Comparison of ENCODE assay signal across 26 cellular contexts in genomic region chr22:39115570-39115969, GRCh38. TPM values are rescaled to one million over a fixed set of nuclear protein-coding genes. Genes with fewer than 3 reads are reported as not detected.
A peak's percentile ranks its signal among the peaks of the same experiment; 100 is the strongest.
DNase-seq lines count a peak whose midpoint lies in the region; ATAC-seq lines count a peak whose summit lies in the region.
"Had no signal": no experiment of that assay in that cellular context is flagged by ENCODE, and none has a peak within 500 bp of the region (broad histone marks: within the 10 kb centered on the region; RNA-seq: fewer than 3 reads in every experiment).

No MANE protein-coding gene starts in this region.

- H3K36me3 ChIP-seq in CD4-positive, alpha-beta memory T cell (ENCODE audit: insufficient read depth, low read length): no peaks in the 10 kb centered on the region
- H3K36me3 ChIP-seq in HUES48 (ENCODE audit: control insufficient read depth, insufficient read depth, low read length): no peaks in the 10 kb centered on the region
- no peaks in the 10 kb centered on the region for H3K36me3 ChIP-seq in mesendoderm (ENCODE audit: control insufficient read depth, insufficient read depth, low read length)
- H3K36me3 ChIP-seq: brain microvascular endothelial cell, esophagus squamous epithelium, thyroid gland had no signal

- no peaks in the 10 kb centered on the region for H3K36me3 Mint-ChIP-seq in CD4-positive, alpha-beta memory T cell
- H3K36me3 Mint-ChIP-seq in activated CD8-positive, alpha-beta T cell treated with anti-CD3 and anti-CD28 coated beads, Interleukin-2, amount 10 ng/mL, durations not matched to agents 7 days and 5 days (ENCODE audit: low read depth): no peaks in the 10 kb centered on the region

- H3K4me2 ChIP-seq in mesendoderm (ENCODE audit: low read length): no peak overlapping the region

- peaks cover 23 to 35% (median 32%) of the 10 kb centered on the region in 4 donors for H3K4me1 Mint-ChIP-seq in CD4-positive, alpha-beta memory T cell
- H3K4me1 Mint-ChIP-seq in activated CD8-positive, alpha-beta T cell treated with anti-CD3 and anti-CD28 coated beads, Interleukin-2, amount 10 ng/mL, durations not matched to agents 7 days and 5 days (ENCODE audit: low read depth): peaks cover 43% of the 10 kb centered on the region

- H3K4me3 ChIP-seq in CD4-positive, alpha-beta memory T cell (ENCODE audit: low read length in 2 of 2): no peak overlapping the region
- H3K4me3 ChIP-seq in HUES48 (ENCODE audit: low read depth, low read length) (peak overlapping the region; percentile 7; the same call in 1 of the 2 replicates), mesendoderm (ENCODE audit: low read length) (no peak overlapping the region)
- H3K4me3 ChIP-seq: esophagus squamous epithelium, gastroesophageal sphincter, lung, skin epidermis, thyroid gland had no signal

- H2BK5ac ChIP-seq in mesendoderm (ENCODE audit: low read length): peak overlapping the region; percentile 90

- no peaks in the 10 kb centered on the region for H3K79me2 ChIP-seq in mesendoderm (ENCODE audit: control insufficient read depth, insufficient read depth, low read length)

- H3K27me3 ChIP-seq in CD4-positive, alpha-beta memory T cell (ENCODE audit: insufficient read depth, low read length): no peaks in the 10 kb centered on the region
- H3K27me3 ChIP-seq in HUES48 (ENCODE audit: control insufficient read depth, insufficient read depth, low read length) (peaks cover 19% of the 10 kb centered on the region; the same call in 1 of the 2 replicates), mesendoderm (ENCODE audit: insufficient read depth, low read length, poor library complexity) (no peaks in the 10 kb centered on the region)
- H3K27me3 ChIP-seq: thyroid gland had no signal

- H3K27ac Mint-ChIP-seq in CD4-positive, alpha-beta memory T cell: peak overlapping the region in 4 of 7 donors; percentile 2 to 80 (median 52)
- peak overlapping the region; percentile 51 for H3K27ac Mint-ChIP-seq in activated CD8-positive, alpha-beta T cell treated with anti-CD3 and anti-CD28 coated beads, Interleukin-2, amount 10 ng/mL, durations not matched to agents 7 days and 5 days

- H4K5ac ChIP-seq in mesendoderm (ENCODE audit: low read length): no peak overlapping the region

- H3K9me3 Mint-ChIP-seq in CD4-positive, alpha-beta memory T cell: peaks cover 0 to 2% (median 0%) of the 10 kb centered on the region in 8 donors
- H3K9me3 Mint-ChIP-seq in activated CD8-positive, alpha-beta T cell treated with anti-CD3 and anti-CD28 coated beads, Interleukin-2, amount 10 ng/mL, durations not matched to agents 7 days and 5 days (ENCODE audit: insufficient read depth): no peaks in the 10 kb centered on the region

- no peaks in the 10 kb centered on the region for H3K79me1 ChIP-seq in mesendoderm (ENCODE audit: low read length)

- H3K4me3 Mint-ChIP-seq in CD4-positive, alpha-beta memory T cell: peak overlapping the region in 3 of 8 donors; percentile 17 to 26 (median 18)
- no peak overlapping the region for H3K4me3 Mint-ChIP-seq in activated CD8-positive, alpha-beta T cell treated with anti-CD3 and anti-CD28 coated beads, Interleukin-2, amount 10 ng/mL, durations not matched to agents 7 days and 5 days

- no peak overlapping the region for H3K27ac ChIP-seq in CD4-positive, alpha-beta memory T cell (ENCODE audit: low read depth, low read length)
- H3K27ac ChIP-seq in HUES48 (ENCODE audit: low read depth, low read length): no peak overlapping the region
- H3K27ac ChIP-seq in mesendoderm (ENCODE audit: low read depth, low read length): peak overlapping the region; percentile 49
- H3K27ac ChIP-seq: brain microvascular endothelial cell, esophagus squamous epithelium, gastroesophageal sphincter, thyroid gland had no signal

- CTCF ChIA-PET in CD4-positive, alpha-beta memory T cell (lab: Charles Lee; ENCODE audit: partially characterized antibody): interaction anchor here (1.3 to 2.6 kb wide), 4 partner anchors 17 to 246 kb away, joined by 3 to 14 read pairs (median 8); no protein-coding TSS in a partner anchor
- CTCF ChIA-PET in activated CD8-positive, alpha-beta T cell treated with anti-CD3 and anti-CD28 coated beads, Interleukin-2, amount 10 ng/mL, durations not matched to agents 7 days and 5 days (lab: Charles Lee): interaction anchor here (0.9 to 1.1 kb wide), 2 partner anchors 21 to 245 kb away, joined by 3 to 4 read pairs; no protein-coding TSS in a partner anchor

- no peak overlapping the region for H3K9ac ChIP-seq in HUES48 (ENCODE audit: low read depth, low read length)
- H3K9ac ChIP-seq in mesendoderm (ENCODE audit: low read length): no peak overlapping the region

- DNase-seq in CD4-positive, alpha-beta memory T cell: no peak
- DNase-seq in activated CD8-positive, alpha-beta T cell treated with anti-CD3 and anti-CD28 coated beads, Interleukin-2, amount 10 ng/mL, durations not matched to agents 7 days and 5 days: no peak
- DNase-seq in mesendoderm (no peak), NCI-H345 treated with DMSO at 0.1 percent for 48 hours (lab: John Stamatoyannopoulos, UW; ENCODE audit: unreplicated experiment) (no peak), activated gamma-delta T cell treated with Interleukin-2 at 50 U/mL for 16 hours (no peak), NCI-H2171 treated with DMSO at 0.1 percent for 48 hours (lab: John Stamatoyannopoulos, UW) (no peak)
- DNase-seq: activated CD4-positive, alpha-beta T cell treated with anti-CD3 and anti-CD28 coated beads for 48 hours; activated T-cell treated with anti-CD3 and anti-CD28 coated beads for 4 hours; brain microvascular endothelial cell; COR-L47; DND-41; esophagus squamous epithelium; KG1; NCI-H187; NCI-H226; NCI-H82; occipital lobe; PC-3; SHP77; stimulated activated CD4-positive, alpha-beta T cell treated with anti-CD3 and anti-CD28 coated beads, Interleukin-1b, Interleukin-23, amount 100 ng/mL, for 48 hours; stimulated activated naive CD4-positive, alpha-beta T cell; thyroid gland had no signal

- H3K4me1 ChIP-seq in CD4-positive, alpha-beta memory T cell (ENCODE audit: insufficient read depth, low read length): peaks cover 31% of the 10 kb centered on the region
- H3K4me1 ChIP-seq in HUES48 (ENCODE audit: control insufficient read depth, insufficient read depth, low read length) (peaks cover 34% of the 10 kb centered on the region), mesendoderm (ENCODE audit: control insufficient read depth, low read depth, low read length) (peaks cover 10% of the 10 kb centered on the region)
- H3K4me1 ChIP-seq: gastroesophageal sphincter, thyroid gland had no signal

- no CpG with 5 or more reads among the region's 2 CpGs for WGBS in mesendoderm (ENCODE audit: extremely low coverage, insufficient coverage, low lambda C conversion rate)

- peak overlapping the region; percentile 98 for H3K18ac ChIP-seq in mesendoderm (ENCODE audit: low read length)

- no peak overlapping the region for H2AK5ac ChIP-seq in mesendoderm (ENCODE audit: low read length)

- no peak overlapping the region for H2BK15ac ChIP-seq in mesendoderm (replicated peaks; ENCODE audit: low read depth)

- POLR2A ChIA-PET in CD4-positive, alpha-beta memory T cell (lab: Charles Lee; ENCODE audit: partially characterized antibody): interaction anchor here (0.7 to 1.2 kb wide), 4 partner anchors 20 to 246 kb away, joined by 3 to 4 read pairs (median 3); partner anchors contain the start of gene APOBEC3G
- POLR2A ChIA-PET in activated CD8-positive, alpha-beta T cell treated with anti-CD3 and anti-CD28 coated beads, Interleukin-2, amount 10 ng/mL, durations not matched to agents 7 days and 5 days (lab: Charles Lee): interaction anchor here (1.0 kb wide), 1 partner anchor 17 kb away, joined by 3 read pairs; no protein-coding TSS in a partner anchor

- H3K9me3 ChIP-seq in CD4-positive, alpha-beta memory T cell (ENCODE audit: control insufficient read depth in 1 of 2, low read length in 2 of 2): no peaks in the 10 kb centered on the region
- no peaks in the 10 kb centered on the region for H3K9me3 ChIP-seq in HUES48 (ENCODE audit: control insufficient read depth, insufficient read depth, low read length)
- H3K9me3 ChIP-seq: esophagus squamous epithelium, gastroesophageal sphincter, thyroid gland had no signal

- H2BK120ac ChIP-seq in mesendoderm (ENCODE audit: low read depth, low read length): peak overlapping the region; percentile 98

- H3K4ac ChIP-seq in mesendoderm (ENCODE audit: low read depth, low read length): peak overlapping the region; percentile 87

- no peak for ATAC-seq in activated CD8-positive, alpha-beta T cell treated with anti-CD3 and anti-CD28 coated beads, Interleukin-2, amount 10 ng/mL, durations not matched to agents 7 days and 5 days
- ATAC-seq: gastroesophageal sphincter, PC-3 had no signal

- intact Hi-C loops in CD4-positive, alpha-beta memory T cell (cut with micrococcal nuclease): loop anchor here (5.0 kb wide), 1 partner anchor 38 kb away; the partner anchor contains the start of gene APOBEC3G

- no peak overlapping the region for H4K8ac ChIP-seq in mesendoderm (ENCODE audit: low read depth, low read length)

- no peak overlapping the region for H3K23ac ChIP-seq in mesendoderm (ENCODE audit: low read length)

- H3K27me3 Mint-ChIP-seq in CD4-positive, alpha-beta memory T cell: no peaks in the 10 kb centered on the region
- no peaks in the 10 kb centered on the region for H3K27me3 Mint-ChIP-seq in activated CD8-positive, alpha-beta T cell treated with anti-CD3 and anti-CD28 coated beads, Interleukin-2, amount 10 ng/mL, durations not matched to agents 7 days and 5 days (ENCODE audit: low read depth)

- H3K56ac ChIP-seq in mesendoderm (ENCODE audit: low read length): peak overlapping the region; percentile 77

RNA-seq across cellular contexts. Expression of gene APOBEC3H, which starts 18.5 kb away (rescaled TPM):
- total RNA-seq in CD4-positive, alpha-beta memory T cell: 1 to 10 TPM; 7.5 to 8.5 TPM
- polyA plus RNA-seq in CD4-positive, alpha-beta memory T cell: 1 to 10 TPM; 5.7 to 6.2 TPM
- total RNA-seq in activated CD8-positive, alpha-beta T cell treated with anti-CD3 and anti-CD28 coated beads, Interleukin-2, amount 10 ng/mL, durations not matched to agents 7 days and 5 days: 10 to 100 TPM; 82.8 to 89.7 TPM
- 0.14 TPM for polyA plus RNA-seq in mesendoderm (2013, experiment 1 of 2)
- 0.14 TPM for polyA plus RNA-seq in mesendoderm (2013, experiment 2 of 2)
- total RNA-seq: gastroesophageal sphincter, lung, occipital lobe had no signal

RNA-seq across cellular contexts. Expression of gene CBX7, which starts 36.9 kb away (rescaled TPM):
- total RNA-seq in CD4-positive, alpha-beta memory T cell: 100 to 1,000 TPM; 181 to 198 TPM
- polyA plus RNA-seq in CD4-positive, alpha-beta memory T cell: 10 to 100 TPM; 22.8 to 38.8 TPM
- total RNA-seq in activated CD8-positive, alpha-beta T cell treated with anti-CD3 and anti-CD28 coated beads, Interleukin-2, amount 10 ng/mL, durations not matched to agents 7 days and 5 days: 1 to 10 TPM; 8.6 to 8.7 TPM
- polyA plus RNA-seq in mesendoderm (2013, experiment 1 of 2): 1.5 TPM
- polyA plus RNA-seq in mesendoderm (2013, experiment 2 of 2): 1.3 TPM

RNA-seq across cellular contexts. Expression of gene APOBEC3G, which starts 38.5 kb away (rescaled TPM):
- 10 to 100 TPM; 44.5 to 47.5 TPM for total RNA-seq in CD4-positive, alpha-beta memory T cell
- 100 to 1,000 TPM in 1 of 2 donors, 10 to 100 TPM in 1; 98.5 to 110 TPM for polyA plus RNA-seq in CD4-positive, alpha-beta memory T cell
- 100 to 1,000 TPM; 134 to 138 TPM for total RNA-seq in activated CD8-positive, alpha-beta T cell treated with anti-CD3 and anti-CD28 coated beads, Interleukin-2, amount 10 ng/mL, durations not matched to agents 7 days and 5 days
- 3.1 TPM for polyA plus RNA-seq in mesendoderm (2013, experiment 1 of 2)
- 2.7 TPM for polyA plus RNA-seq in mesendoderm (2013, experiment 2 of 2)

Comparison
In these comparisons a context has a peak if more than half of its experiments do, and no peak if none do; other contexts are left out.
1. RNA of gene APOBEC3H, which starts 18.5 kb away (total RNA-seq): 82.8 to 89.7 TPM in activated CD8-positive, alpha-beta T cell treated with anti-CD3 and anti-CD28 coated beads, Interleukin-2, amount 10 ng/mL, durations not matched to agents 7 days and 5 days; 7.5 to 8.5 TPM in CD4-positive, alpha-beta memory T cell; every median in the first group is over 4 times any median in the second.
2. RNA of gene CBX7, which starts 36.9 kb away (total RNA-seq): 181 to 198 TPM in CD4-positive, alpha-beta memory T cell; 8.6 to 8.7 TPM in activated CD8-positive, alpha-beta T cell treated with anti-CD3 and anti-CD28 coated beads, Interleukin-2, amount 10 ng/mL, durations not matched to agents 7 days and 5 days; every median in the first group is over 10 times any median in the second.